Comparison of ENCODE assay signal across 1 cellular context in genomic region chr21:43189936-43190335, GRCh38.
TF ChIP-seq lines count a peak whose summit lies in the region.

No MANE protein-coding gene starts in this region.

TF ChIP-seq in H1, 55 proteins besides CTCF, POLR2A, EP300 and RAD21 (continued from another document):
- no peak for TF ChIP-seq CHD7 (IDR thresholded peaks at IDR 0.05; ENCODE audit: insufficient replicate concordance, low read length)
- no peak for TF ChIP-seq SP4 (IDR thresholded peaks at IDR 0.05; ENCODE audit: low read length)
- no peak for TF ChIP-seq POLR2AphosphoS5 (IDR thresholded peaks at IDR 0.05; ENCODE audit: low read depth, low read length)
- TF ChIP-seq TCF12 (IDR thresholded peaks at IDR 0.05; ENCODE audit: low read depth, low read length) = no peak
- TF ChIP-seq SRF (IDR thresholded peaks at IDR 0.05; ENCODE audit: low read depth, low read length) = no peak
- no peak for TF ChIP-seq HDAC2 (IDR thresholded peaks at IDR 0.05; ENCODE audit: borderline replicate concordance in 1 of 2, low read depth in 2 of 2, low read length in 2 of 2)
